In genomic region chr11:297666-298405, GRCh38 we compare ENCODE assay signal across 12 cellular contexts. TPM values are rescaled to one million over a fixed set of nuclear protein-coding genes. Genes with fewer than 3 reads are reported as not detected.
DNase-seq lines count a peak whose midpoint lies in the region; ATAC-seq and TF ChIP-seq lines count a peak whose summit lies in the region.
"Had no signal": no experiment of that assay in that cellular context is flagged by ENCODE, and none has a peak within 500 bp of the region (broad histone marks: within the 10 kb centered on the region; RNA-seq: fewer than 3 reads in every experiment).

No MANE protein-coding gene starts in this region.

- intact Hi-C loops in Calu3 (cut with micrococcal nuclease; ENCODE audit: unreplicated experiment) = no loop called here

- H3K4me3 Mint-ChIP-seq in T-helper 2 cell treated with Interferon-gamma antibody and Interleukin-4, amounts not matched to agents 5 μg/mL and 100 μg/mL, for 36 hours = peak overlapping the region; percentile 8
- no peak overlapping the region for H3K4me3 Mint-ChIP-seq in Calu3 (ENCODE audit: low read depth, unreplicated experiment)

- H3K9me3 Mint-ChIP-seq in T-helper 2 cell treated with Interferon-gamma antibody and Interleukin-4, amounts not matched to agents 5 μg/mL and 100 μg/mL, for 36 hours = no peaks in the 10 kb centered on the region
- no peaks in the 10 kb centered on the region for H3K9me3 Mint-ChIP-seq in Calu3 (ENCODE audit: low read depth, unreplicated experiment)

- H3K4me1 Mint-ChIP-seq in T-helper 2 cell treated with Interferon-gamma antibody and Interleukin-4, amounts not matched to agents 5 μg/mL and 100 μg/mL, for 36 hours (ENCODE audit: low read depth) = peaks cover 7% of the 10 kb centered on the region
- H3K4me1 Mint-ChIP-seq in Calu3 (ENCODE audit: low read depth, unreplicated experiment) = peaks cover 16% of the 10 kb centered on the region

- H3K4me2 ChIP-seq in osteoblast (ENCODE audit: insufficient read depth, low read length) = no peak overlapping the region

- no peaks in the 10 kb centered on the region for H3K36me3 ChIP-seq in osteoblast (ENCODE audit: insufficient read depth, low read length)

- peaks cover 10% of the 10 kb centered on the region for H3K27me3 Mint-ChIP-seq in T-helper 2 cell treated with Interferon-gamma antibody and Interleukin-4, amounts not matched to agents 5 μg/mL and 100 μg/mL, for 36 hours (ENCODE audit: low read depth)
- H3K27me3 Mint-ChIP-seq in Calu3 (ENCODE audit: unreplicated experiment) = peaks cover 60% of the 10 kb centered on the region

- no peaks in the 10 kb centered on the region for H3K79me2 ChIP-seq in osteoblast (ENCODE audit: insufficient read depth, low read length)

- CTCF ChIA-PET in Calu3 (lab: Charles Lee) = no interaction called here

- H2AFZ ChIP-seq in osteoblast (ENCODE audit: low read length) = no peak overlapping the region

- H3K36me3 Mint-ChIP-seq in T-helper 2 cell treated with Interferon-gamma antibody and Interleukin-4, amounts not matched to agents 5 μg/mL and 100 μg/mL, for 36 hours (ENCODE audit: low read depth) = no peaks in the 10 kb centered on the region
- H3K36me3 Mint-ChIP-seq in Calu3 (ENCODE audit: insufficient read depth, unreplicated experiment) = no peaks in the 10 kb centered on the region

- no peak overlapping the region for H3K27ac ChIP-seq in osteoblast (ENCODE audit: low read depth, low read length)
- H3K27ac ChIP-seq: SK-N-MC had no signal

- DNase-seq in GM12865 (ENCODE audit: low read depth) (peak; percentile 91), fibroblast of gingiva (ENCODE audit: low read depth) (peak; percentile 52), osteoblast (ENCODE audit: insufficient read length, low spot score, missing footprints) (peak; percentile 89), cerebellar cortex (ENCODE audit: low spot score) (no peak), Calu3 (no peak)
- no peak for DNase-seq in T-helper 2 cell treated with Interferon-gamma antibody and Interleukin-4, amounts not matched to agents 5 μg/mL and 100 μg/mL, for 36 hours (ENCODE audit: low spot score)
- DNase-seq in effector CD8-positive, alpha-beta T cell (lab: John Stamatoyannopoulos, UW) = no peak
- DNase-seq: NCI-H146 had no signal

- H3K4me3 ChIP-seq in GM12865 (ENCODE audit: low read depth, low read length) = peak overlapping the region; percentile 3; the same call in 1 of the 2 replicates
- H3K4me3 ChIP-seq in osteoblast (ENCODE audit: insufficient read depth, low read length) = no peak overlapping the region
- H3K4me3 ChIP-seq: SK-N-MC had no signal

- no peak for ATAC-seq in esophagus mucosa

- BruUV-seq in Calu3 (replicated peaks; lab: Mats Ljungman, UMichigan) = no TSS peak

- no peaks in the 10 kb centered on the region for H4K20me1 ChIP-seq in osteoblast (ENCODE audit: insufficient read depth, low read length)

- no peaks in the 10 kb centered on the region for H3K9me3 ChIP-seq in osteoblast (ENCODE audit: low read depth, low read length)

- H3K27ac Mint-ChIP-seq in T-helper 2 cell treated with Interferon-gamma antibody and Interleukin-4, amounts not matched to agents 5 μg/mL and 100 μg/mL, for 36 hours = peak overlapping the region; percentile 60
- H3K27ac Mint-ChIP-seq in Calu3 (ENCODE audit: unreplicated experiment) = no peak overlapping the region

- no peaks in the 10 kb centered on the region for H3K4me1 ChIP-seq in osteoblast (ENCODE audit: insufficient read depth, low read length)

- TF ChIP-seq CTCF in GM12865 (IDR thresholded peaks at IDR 0.05; ENCODE audit: insufficient read depth, low read depth, low read length, missing control alignments) (no peak), osteoblast (IDR thresholded peaks at IDR 0.05; ENCODE audit: extremely low read depth, low read depth, low read length) (no peak), Calu3 (IDR thresholded peaks at IDR 0.05; ENCODE audit: unreplicated experiment) (no peak)

- H3K27me3 ChIP-seq in osteoblast (ENCODE audit: insufficient read depth, low read length) = peaks cover 15% of the 10 kb centered on the region

RNA-seq across cellular contexts. Expression of gene IFITM5, which starts 1.5 kb away (rescaled TPM):
- total RNA-seq in osteoblast (not detected in 2 replicates), Calu3 (2022) (not detected in 2 replicates), esophagus mucosa (not detected)
- total RNA-seq: astrocyte, glomerular endothelial cell had no signal

RNA-seq across cellular contexts. Expression of gene PGGHG, which starts 8.9 kb away (rescaled TPM):
- total RNA-seq in osteoblast (7.7 and 8.7 TPM in 2 replicates), Calu3 (2022) (9.5 and 13.5 TPM in 2 replicates), esophagus mucosa (2.4 TPM)

RNA-seq across cellular contexts. Expression of gene IFITM2, which starts 9.8 kb away (rescaled TPM):
- 54.5 and 105 TPM in 2 replicates for total RNA-seq in osteoblast
- 29.1 and 117 TPM in 2 replicates for total RNA-seq in Calu3 (2022)
- total RNA-seq in esophagus mucosa = 94.0 TPM

RNA-seq across cellular contexts. Expression of gene IFITM1, which starts 16.0 kb away (rescaled TPM):
- total RNA-seq in osteoblast = 48.6 and 64.4 TPM in 2 replicates
- 45.6 and 179 TPM in 2 replicates for total RNA-seq in Calu3 (2022)
- 59.8 TPM for total RNA-seq in esophagus mucosa

RNA-seq across cellular contexts. Expression of gene NLRP6, which starts 19.6 kb away (rescaled TPM):
- total RNA-seq in osteoblast = not detected in 2 replicates
- not detected in 2 replicates for total RNA-seq in Calu3 (2022)
- total RNA-seq in esophagus mucosa = 0.12 TPM
- total RNA-seq: astrocyte, glomerular endothelial cell had no signal

Comparison
In these comparisons a context has a peak if more than half of its experiments do, and no peak if none do; other contexts are left out.
1. DNase-seq: peak in GM12865 (single experiment), fibroblast of gingiva (single experiment) and osteoblast (single experiment); none in T-helper 2 cell treated with Interferon-gamma antibody and Interleukin-4, amounts not matched to agents 5 μg/mL and 100 μg/mL, for 36 hours (single experiment), effector CD8-positive, alpha-beta T cell (single experiment), cerebellar cortex (single experiment) and Calu3 (single experiment).